13 cellular contexts compared by ENCODE assay signal in genomic region chr2:145800201-145801091, GRCh38.
DNase-seq lines count a peak whose midpoint lies in the region; ATAC-seq, FAIRE-seq and TF ChIP-seq lines count a peak whose summit lies in the region.
"Had no signal": no experiment of that assay in that cellular context is flagged by ENCODE, and none has a peak within 500 bp of the region (broad histone marks: within the 10 kb centered on the region; RNA-seq: fewer than 3 reads in every experiment).

No MANE protein-coding gene starts in this region.

- H3K27me3 ChIP-seq in bronchial epithelial cell (ENCODE audit: control insufficient read depth, insufficient read depth, low read length) (no peaks in the 10 kb centered on the region), lower lobe of right lung (ENCODE audit: low read depth) (no peaks in the 10 kb centered on the region)

- no peak overlapping the region for H3K4me3 ChIP-seq in bronchial epithelial cell (ENCODE audit: low read depth, low read length)
- H3K4me3 ChIP-seq in lower lobe of right lung = no peak overlapping the region

- intact Hi-C loops in lower lobe of right lung (cut with DNase I) = no loop called here

- TF ChIP-seq CTCF in bronchial epithelial cell (IDR thresholded peaks at IDR 0.05; ENCODE audit: insufficient read depth, low read length, severe bottlenecking) = no peak
- no peak for TF ChIP-seq CTCF in lower lobe of right lung (IDR thresholded peaks at IDR 0.05)
- no peak for TF ChIP-seq CTCF in GM20000 (IDR thresholded peaks at IDR 0.05; ENCODE audit: extremely low read depth, missing control alignments)

- no peak overlapping the region for H3K27ac ChIP-seq in lower lobe of right lung

- no peaks in the 10 kb centered on the region for H3K4me1 ChIP-seq in lower lobe of right lung

- peak; percentile 53 to 66 for ATAC-seq in lower lobe of right lung
- ATAC-seq: naive thymus-derived CD4-positive, alpha-beta T cell had no signal

- no peak for FAIRE-seq in bronchial epithelial cell (lab: Jason Lieb, UNC)

- no peaks in the 10 kb centered on the region for H3K9me3 ChIP-seq in lower lobe of right lung

- H3K36me3 ChIP-seq in bronchial epithelial cell (ENCODE audit: control insufficient read depth, insufficient read depth, low read length) (no peaks in the 10 kb centered on the region), lower lobe of right lung (no peaks in the 10 kb centered on the region)

- DNase-seq in EH (ENCODE audit: low read depth) = peak; percentile 5
- peak; percentile 52 for DNase-seq in NCI-H1105 (lab: John Stamatoyannopoulos, UW)
- peak; percentile 98 for DNase-seq in bronchial epithelial cell (ENCODE audit: low read depth)
- DNase-seq in lower lobe of right lung = no peak
- DNase-seq in C1 segment of cervical spinal cord (lab: John Stamatoyannopoulos, UW) = no peak
- no peak for DNase-seq in NCI-H187 (lab: John Stamatoyannopoulos, UW)
- no peak for DNase-seq in SK-N-DZ (ENCODE audit: low spot score)
- DNase-seq in GM20000 (ENCODE audit: low spot score) = no peak
- DNase-seq: activated gamma-delta T cell treated with Interleukin-2 at 50 U/mL for 16 hours; caudate nucleus; CD4-positive, CD25-positive, alpha-beta regulatory T cell; naive thymus-derived CD4-positive, alpha-beta T cell; T-helper 1 cell had no signal

Comparison
In these comparisons a context has a peak if more than half of its experiments do, and no peak if none do; other contexts are left out.
1. DNase-seq: peak in EH (single experiment), NCI-H1105 (single experiment) and bronchial epithelial cell (single experiment); none in lower lobe of right lung (single experiment), C1 segment of cervical spinal cord (0 of 14), NCI-H187 (0 of 2), SK-N-DZ (single experiment) and GM20000 (single experiment).